Comparison of ENCODE assay signal across 23 cellular contexts in the genomic region with DNA sequence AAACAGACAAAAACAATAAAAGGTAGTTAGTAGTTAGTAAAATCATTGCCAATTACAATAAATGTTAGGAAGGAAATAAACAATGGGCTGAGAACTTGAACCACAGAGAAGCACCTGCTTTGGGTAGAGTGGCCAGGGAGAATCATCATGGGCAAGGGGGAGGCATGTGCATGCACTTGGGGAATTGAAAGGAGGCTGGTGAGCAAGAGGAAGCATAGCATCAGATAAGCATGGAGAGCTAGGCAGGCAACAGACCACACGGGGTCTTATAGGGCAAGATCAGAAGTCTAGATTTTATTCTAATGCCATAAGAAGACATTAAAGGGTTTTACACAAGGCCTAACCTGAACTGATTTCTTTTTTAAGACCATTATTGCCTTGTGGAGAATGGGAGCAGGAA.
"Had no signal": no experiment of that assay in that cellular context is flagged by ENCODE, and none has a peak within 500 bp of the region (broad histone marks: within the 10 kb centered on the region; RNA-seq: fewer than 3 reads in every experiment).

No MANE protein-coding gene starts in this region.

- H3K27me3 Mint-ChIP-seq: activated CD4-positive, alpha-beta T cell treated with anti-CD3 and anti-CD28 coated beads, Interleukin-2, amount 10 ng/mL, durations not matched to agents 7 days and 5 days had no signal

- H3K9me3 Mint-ChIP-seq: activated CD4-positive, alpha-beta T cell treated with anti-CD3 and anti-CD28 coated beads, Interleukin-2, amount 10 ng/mL, durations not matched to agents 7 days and 5 days; activated naive CD8-positive, alpha-beta T cell treated with anti-CD3 and anti-CD28 coated beads, Interleukin-2, amount 10 ng/mL, durations not matched to agents 7 days and 5 days; activated T-helper 17 cell treated with anti-CD3 and anti-CD28 coated beads, Interleukin-2, amount 50 U/mL, for 72 hours; nephron progenitor cell; T-helper 1 cell treated with Interleukin-12 subunit alpha and Interleukin-12 subunit beta and Interleukin-4 antibody, amounts not matched to agents 30 μg/mL and 1 μg/mL, for 36 hours had no signal

- H3K4me1 Mint-ChIP-seq: activated T-helper 17 cell treated with anti-CD3 and anti-CD28 coated beads, Interleukin-2, amount 50 U/mL, for 72 hours had no signal

- H3K36me3 Mint-ChIP-seq: activated naive CD8-positive, alpha-beta T cell treated with anti-CD3 and anti-CD28 coated beads, Interleukin-2, amount 10 ng/mL, durations not matched to agents 7 days and 5 days had no signal

- H3K4me3 Mint-ChIP-seq: activated CD4-positive, alpha-beta T cell treated with anti-CD3 and anti-CD28 coated beads, Interleukin-2, amount 10 ng/mL, durations not matched to agents 7 days and 5 days; activated naive CD8-positive, alpha-beta T cell treated with anti-CD3 and anti-CD28 coated beads, Interleukin-2, amount 10 ng/mL, durations not matched to agents 7 days and 5 days; activated T-helper 17 cell treated with anti-CD3 and anti-CD28 coated beads, Interleukin-2, amount 50 U/mL, for 72 hours; nephron progenitor cell; T-helper 1 cell treated with Interleukin-12 subunit alpha and Interleukin-12 subunit beta and Interleukin-4 antibody, amounts not matched to agents 30 μg/mL and 1 μg/mL, for 36 hours had no signal

- H3K27ac Mint-ChIP-seq: activated CD4-positive, alpha-beta T cell treated with anti-CD3 and anti-CD28 coated beads, Interleukin-2, amount 10 ng/mL, durations not matched to agents 7 days and 5 days; activated naive CD8-positive, alpha-beta T cell treated with anti-CD3 and anti-CD28 coated beads, Interleukin-2, amount 10 ng/mL, durations not matched to agents 7 days and 5 days; activated T-helper 17 cell treated with anti-CD3 and anti-CD28 coated beads, Interleukin-2, amount 50 U/mL, for 72 hours; nephron progenitor cell; T-helper 1 cell treated with Interleukin-12 subunit alpha and Interleukin-12 subunit beta and Interleukin-4 antibody, amounts not matched to agents 30 μg/mL and 1 μg/mL, for 36 hours had no signal

- DNase-seq: activated CD4-positive, alpha-beta T cell treated with anti-CD3 and anti-CD28 coated beads, Interleukin-2, amount 10 ng/mL, durations not matched to agents 7 days and 5 days; activated CD4-positive, CD25-positive, alpha-beta regulatory T cell treated with anti-CD3 and anti-CD28 coated beads, Interleukin-2, amount 50 U/mL, for 72 hours; activated naive CD4-positive, alpha-beta T cell; activated naive CD8-positive, alpha-beta T cell treated with anti-CD3 and anti-CD28 coated beads, Interleukin-2, amount 10 ng/mL, durations not matched to agents 7 days and 5 days; activated T-cell treated with anti-CD3 and anti-CD28 coated beads, Interleukin-2, amount 50 U/mL, for 1 hour; amniotic stem cell; colonic mucosa; dorsolateral prefrontal cortex; esophagus squamous epithelium; gastrocnemius medialis; islet precursor cell; left cardiac atrium; mesenchymal stem cell; nephron progenitor cell; pancreas; psoas muscle; spleen; stimulated activated CD4-positive, alpha-beta T cell treated with anti-CD3 and anti-CD28 coated beads, Interleukin-4, amount 100 ng/mL, for 1 hour; stimulated activated naive CD8-positive, alpha-beta T cell treated with anti-CD3 and anti-CD28 coated beads, Interleukin-15, Interleukin-2, amounts not matched to agents 100 U/mL and 50 U/mL, for 24 hours; upper lobe of right lung; WERI-Rb-1 had no signal
